In genomic region chr3:25555695-25556094, GRCh38 we compare ENCODE assay signal across 19 cellular contexts.
"Had no signal": no experiment of that assay in that cellular context is flagged by ENCODE, and none has a peak within 500 bp of the region (broad histone marks: within the 10 kb centered on the region; RNA-seq: fewer than 3 reads in every experiment).

No MANE protein-coding gene starts in this region.

- DNase-seq: activated CD4-positive, alpha-beta memory T cell treated with anti-CD3 and anti-CD28 coated beads for 36 hours; activated CD8-positive, alpha-beta memory T cell treated with anti-CD3 and anti-CD28 coated beads, Interleukin-2, amount 10 ng/mL, durations not matched to agents 7 days and 5 days; activated naive CD4-positive, alpha-beta T cell treated with anti-CD3 and anti-CD28 coated beads, Interleukin-2, amount 10 ng/mL, durations not matched to agents 7 days and 5 days; activated T-cell treated with anti-CD3 and anti-CD28 coated beads, Interleukin-2, amount 50 U/mL, for 1 hour; glutamatergic neuron; immature natural killer cell; naive B cell; pancreas; retina; small intestine; stimulated activated CD4-positive, alpha-beta T cell treated with anti-CD3 and anti-CD28 coated beads, Interleukin-4, amount 100 ng/mL, for 4 hours; stimulated activated CD8-positive, alpha-beta memory T cell treated with anti-CD3 and anti-CD28 coated beads, Interleukin-4, amount 100 ng/mL, for 48 hours; testis; WERI-Rb-1 had no signal

- H3K36me3 Mint-ChIP-seq: activated CD4-positive, alpha-beta memory T cell treated with anti-CD3 and anti-CD28 coated beads for 36 hours; activated CD8-positive, alpha-beta memory T cell treated with anti-CD3 and anti-CD28 coated beads, Interleukin-2, amount 10 ng/mL, durations not matched to agents 7 days and 5 days; activated naive CD4-positive, alpha-beta T cell treated with anti-CD3 and anti-CD28 coated beads, Interleukin-2, amount 10 ng/mL, durations not matched to agents 7 days and 5 days; immature natural killer cell; naive B cell had no signal

- H3K27ac Mint-ChIP-seq: activated CD4-positive, alpha-beta memory T cell treated with anti-CD3 and anti-CD28 coated beads for 36 hours; activated CD8-positive, alpha-beta memory T cell treated with anti-CD3 and anti-CD28 coated beads, Interleukin-2, amount 10 ng/mL, durations not matched to agents 7 days and 5 days; activated naive CD4-positive, alpha-beta T cell treated with anti-CD3 and anti-CD28 coated beads, Interleukin-2, amount 10 ng/mL, durations not matched to agents 7 days and 5 days; immature natural killer cell; stimulated activated naive CD8-positive, alpha-beta T cell treated with anti-CD3 and anti-CD28 coated beads, Interleukin-15, Interleukin-2, amounts not matched to agents 100 ng/mL and 50 ng/mL, for 24 hours; T-helper 1 cell treated with Interleukin-12 subunit alpha and Interleukin-12 subunit beta and Interleukin-4 antibody, amounts not matched to agents 30 μg/mL and 1 μg/mL, for 36 hours had no signal

- H3K9me3 ChIP-seq: ascending aorta, pancreas, testis had no signal

- H3K4me3 ChIP-seq: ascending aorta, pancreas, testis had no signal

- H3K27me3 ChIP-seq: ascending aorta, pancreas, testis had no signal

- H3K27ac ChIP-seq: pancreas, testis, WERI-Rb-1 had no signal

- H3K9me3 Mint-ChIP-seq: activated CD4-positive, alpha-beta memory T cell treated with anti-CD3 and anti-CD28 coated beads for 36 hours; activated naive CD4-positive, alpha-beta T cell treated with anti-CD3 and anti-CD28 coated beads, Interleukin-2, amount 10 ng/mL, durations not matched to agents 7 days and 5 days; stimulated activated naive CD8-positive, alpha-beta T cell treated with anti-CD3 and anti-CD28 coated beads, Interleukin-15, Interleukin-2, amounts not matched to agents 100 ng/mL and 50 ng/mL, for 24 hours; T-helper 1 cell treated with Interleukin-12 subunit alpha and Interleukin-12 subunit beta and Interleukin-4 antibody, amounts not matched to agents 30 μg/mL and 1 μg/mL, for 36 hours had no signal

- H3K4me1 Mint-ChIP-seq: activated CD8-positive, alpha-beta memory T cell treated with anti-CD3 and anti-CD28 coated beads, Interleukin-2, amount 10 ng/mL, durations not matched to agents 7 days and 5 days; activated naive CD4-positive, alpha-beta T cell treated with anti-CD3 and anti-CD28 coated beads, Interleukin-2, amount 10 ng/mL, durations not matched to agents 7 days and 5 days; immature natural killer cell; naive B cell had no signal

- ATAC-seq: activated CD8-positive, alpha-beta memory T cell treated with anti-CD3 and anti-CD28 coated beads, Interleukin-2, amount 10 ng/mL, durations not matched to agents 7 days and 5 days; esophagus mucosa; pancreas; SK-N-SH treated with all-trans-retinoic acid at 6 μM for 48 hours had no signal

- H3K36me3 ChIP-seq: ascending aorta, pancreas, WERI-Rb-1 had no signal

- H3K4me3 Mint-ChIP-seq: activated CD4-positive, alpha-beta memory T cell treated with anti-CD3 and anti-CD28 coated beads for 36 hours; activated CD8-positive, alpha-beta memory T cell treated with anti-CD3 and anti-CD28 coated beads, Interleukin-2, amount 10 ng/mL, durations not matched to agents 7 days and 5 days; activated naive CD4-positive, alpha-beta T cell treated with anti-CD3 and anti-CD28 coated beads, Interleukin-2, amount 10 ng/mL, durations not matched to agents 7 days and 5 days; immature natural killer cell; naive B cell; stimulated activated naive CD8-positive, alpha-beta T cell treated with anti-CD3 and anti-CD28 coated beads, Interleukin-15, Interleukin-2, amounts not matched to agents 100 ng/mL and 50 ng/mL, for 24 hours; T-helper 1 cell treated with Interleukin-12 subunit alpha and Interleukin-12 subunit beta and Interleukin-4 antibody, amounts not matched to agents 30 μg/mL and 1 μg/mL, for 36 hours had no signal

- H3K27me3 Mint-ChIP-seq: activated CD4-positive, alpha-beta memory T cell treated with anti-CD3 and anti-CD28 coated beads for 36 hours; activated CD8-positive, alpha-beta memory T cell treated with anti-CD3 and anti-CD28 coated beads, Interleukin-2, amount 10 ng/mL, durations not matched to agents 7 days and 5 days; activated naive CD4-positive, alpha-beta T cell treated with anti-CD3 and anti-CD28 coated beads, Interleukin-2, amount 10 ng/mL, durations not matched to agents 7 days and 5 days had no signal

- H3K4me1 ChIP-seq: pancreas had no signal
